In the genomic region with DNA sequence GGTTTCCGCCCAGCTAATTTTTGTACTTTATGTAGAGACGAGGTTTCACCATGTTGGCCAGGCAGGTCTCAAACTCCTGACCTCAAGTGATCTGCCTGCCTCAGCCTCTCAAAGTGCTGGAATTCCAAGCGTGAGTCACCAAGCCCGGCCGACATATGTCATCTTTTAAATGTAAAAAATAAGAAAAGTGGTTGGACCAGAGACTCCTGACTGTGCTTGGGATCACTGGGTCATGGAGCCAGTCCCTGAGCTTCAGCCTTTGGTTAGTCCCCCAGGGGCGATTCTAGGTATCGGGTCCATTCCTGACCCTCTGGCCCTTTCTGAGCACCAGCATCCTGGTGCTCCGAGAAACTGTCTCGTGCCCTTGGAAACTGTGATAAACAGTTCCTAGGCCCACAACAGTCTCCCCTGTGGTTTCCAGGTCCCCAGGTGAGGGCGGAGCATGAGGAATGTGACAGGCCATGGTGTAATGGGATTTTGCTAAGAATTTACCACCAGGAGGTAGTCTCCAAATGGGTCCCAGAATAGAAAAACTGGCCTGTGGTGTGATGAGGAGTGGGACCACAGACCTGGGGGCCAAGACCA, we compare ENCODE assay signal across 1 cellular context.
TF ChIP-seq lines count a peak whose summit lies in the region.

No MANE protein-coding gene starts in this region.

TF ChIP-seq in H1, 55 proteins besides CTCF, POLR2A, EP300 and RAD21:
- TF ChIP-seq CHD7 (IDR thresholded peaks at IDR 0.05; ENCODE audit: insufficient replicate concordance, low read length): no peak
- TF ChIP-seq RFX5 (IDR thresholded peaks at IDR 0.05; ENCODE audit: borderline replicate concordance, low read depth, low read length): no peak
- no peak for TF ChIP-seq CBX8 (IDR thresholded peaks at IDR 0.05; ENCODE audit: borderline replicate concordance, low read depth, low read length)
